ENCODE assay signal across 10 cellular contexts in genomic region chr2:239222346-239223028, GRCh38.
DNase-seq lines count a peak whose midpoint lies in the region; ATAC-seq, FAIRE-seq and TF ChIP-seq lines count a peak whose summit lies in the region.
"Had no signal": no experiment of that assay in that cellular context is flagged by ENCODE, and none has a peak within 500 bp of the region (broad histone marks: within the 10 kb centered on the region; RNA-seq: fewer than 3 reads in every experiment).

No MANE protein-coding gene starts in this region.

- WGBS in GM12878 (ENCODE audit: insufficient coverage, insufficient replicate concordance, low lambda C conversion rate, missing lambda C conversion rate): 68% methylated on average over 8 of the region's 8 CpGs

- H3K9me3 Mint-ChIP-seq in type B pancreatic cell: no peaks in the 10 kb centered on the region

- H3K36me3 ChIP-seq in GM12878 (ENCODE audit: control insufficient read depth in 2 of 2, insufficient read depth in 2 of 2, low read length in 1 of 2): no peaks in the 10 kb centered on the region
- no peaks in the 10 kb centered on the region for H3K36me3 ChIP-seq in lower lobe of right lung

- H3K9ac ChIP-seq in GM12878 (ENCODE audit: control insufficient read depth, insufficient read depth, low read length): no peak overlapping the region

- no peak for TF ChIP-seq CTCF in GM12878 (IDR thresholded peaks at IDR 0.05 in 2 of 3, conservative IDR thresholded peaks at IDR 0.05 in 1 of 3; ENCODE audit: control insufficient read depth in 2 of 3, extremely low read depth in 1 of 3, insufficient read depth in 1 of 3, low read depth in 3 of 3, low read length in 3 of 3)
- no peak for TF ChIP-seq CTCF in lower lobe of right lung (IDR thresholded peaks at IDR 0.05)
- TF ChIP-seq CTCF in type B pancreatic cell (conservative IDR thresholded peaks at IDR 0.05): no peak

- no peaks in the 10 kb centered on the region; the same call in 1 of the 2 replicates for H4K20me1 ChIP-seq in GM12878 (ENCODE audit: control insufficient read depth, insufficient read depth)

- no peak for TF ChIP-seq POLR2A in GM12878 (IDR thresholded peaks at IDR 0.05; ENCODE audit: low read depth, low read length)

- H3K27me3 ChIP-seq in GM12878 (replicated peaks in 1 of 2; ENCODE audit: control insufficient read depth in 2 of 2, insufficient read depth in 2 of 2, low read length in 1 of 2) (no peaks in the 10 kb centered on the region), lower lobe of right lung (ENCODE audit: low read depth) (no peaks in the 10 kb centered on the region)

- ATAC-seq in GM12878 (no peak), lower lobe of right lung (peak; percentile 75 to 80), HG03439 (IDR thresholded peaks at IDR 0.05; ENCODE audit: unreplicated experiment) (no peak)

- no peak for TF ChIP-seq EP300 in GM12878 (IDR thresholded peaks at IDR 0.05; ENCODE audit: borderline replicate concordance in 1 of 2, control insufficient read depth in 1 of 2, low read depth in 2 of 2, low read length in 2 of 2)

- no peak overlapping the region for H3K4me2 ChIP-seq in GM12878 (ENCODE audit: control insufficient read depth, insufficient read depth)

- BruUV-seq in GM12878 (replicated peaks; lab: Mats Ljungman, UMichigan): no TSS peak

- H3K4me3 ChIP-seq in GM12878 (no peak overlapping the region), lower lobe of right lung (peak overlapping the region; percentile 35)

- H3K27me3 Mint-ChIP-seq in type B pancreatic cell: no peaks in the 10 kb centered on the region
- H3K27me3 Mint-ChIP-seq: activated CD4-positive, alpha-beta memory T cell treated with anti-CD3 and anti-CD28 coated beads, Interleukin-2, amount 10 ng/mL, durations not matched to agents 7 days and 5 days had no signal

- peak overlapping the region; percentile 68 for H3K27ac Mint-ChIP-seq in type B pancreatic cell
- H3K27ac Mint-ChIP-seq: activated CD4-positive, alpha-beta memory T cell treated with anti-CD3 and anti-CD28 coated beads, Interleukin-2, amount 10 ng/mL, durations not matched to agents 7 days and 5 days had no signal

- no peak overlapping the region for H3K27ac ChIP-seq in GM12878 (ENCODE audit: control insufficient read depth, insufficient read depth)
- peak overlapping the region; percentile 93 for H3K27ac ChIP-seq in lower lobe of right lung

- H3K9me3 ChIP-seq in GM12878 (replicated peaks; ENCODE audit: control insufficient read depth, insufficient read depth, low read length) (no peaks in the 10 kb centered on the region; the same call in 2 of the 3 replicates), lower lobe of right lung (no peaks in the 10 kb centered on the region)

- POLR2A ChIA-PET in GM12878 (lab: Charles Lee): no interaction called here

- SMC1A ChIA-PET in GM12878 (lab: Charles Lee; ENCODE audit: uncharacterized antibody, unreplicated experiment): interaction anchor here (0.7 to 1.3 kb wide), 4 partner anchors 10 to 51 kb away, joined by 3 to 6 read pairs (median 4); no protein-coding TSS in a partner anchor

- H3K4me1 Mint-ChIP-seq in type B pancreatic cell (ENCODE audit: unreplicated experiment): peaks cover 44% of the 10 kb centered on the region

- CTCF ChIA-PET in GM12878 (lab: Yijun Ruan, JAX): no interaction called here

- no peak overlapping the region for H2AFZ ChIP-seq in GM12878 (ENCODE audit: control insufficient read depth, low read depth, low read length)

- H3K36me3 Mint-ChIP-seq in type B pancreatic cell: no peaks in the 10 kb centered on the region

- no peaks in the 10 kb centered on the region for H3K79me2 ChIP-seq in GM12878 (ENCODE audit: control insufficient read depth, insufficient read depth, low read length)

- no peak overlapping the region for H3K4me3 Mint-ChIP-seq in type B pancreatic cell
- H3K4me3 Mint-ChIP-seq: activated CD4-positive, alpha-beta memory T cell treated with anti-CD3 and anti-CD28 coated beads, Interleukin-2, amount 10 ng/mL, durations not matched to agents 7 days and 5 days had no signal

- peak; percentile 55 for DNase-seq in activated effector memory CD4-positive, alpha-beta T cell treated with anti-CD3 and anti-CD28 coated beads, Interleukin-2, amount 50 U/mL, for 16 hours
- no peak for DNase-seq in activated effector memory CD4-positive, alpha-beta T cell treated with Interleukin-2 at 50 U/mL for 16 hours
- DNase-seq in GM12878 (ENCODE audit: low read depth, low spot score) (no peak), lower lobe of right lung (no peak), type B pancreatic cell (ENCODE audit: extremely low spot score, unreplicated experiment) (no peak), HCEC 1CT (no peak), H4 (ENCODE audit: low spot score) (no peak)
- DNase-seq: activated CD4-positive, alpha-beta memory T cell treated with anti-CD3 and anti-CD28 coated beads, Interleukin-2, amount 10 ng/mL, durations not matched to agents 7 days and 5 days; DMS79 treated with DMSO at 0.1 percent for 48 hours had no signal

- in situ Hi-C loops in GM12878 (cut with MboI): no loop called here

- FAIRE-seq in GM12878 (lab: Jason Lieb, UNC): no peak

- RAD21 ChIA-PET in GM12878 (lab: Charles Lee; ENCODE audit: unreplicated experiment): no interaction called here

- no peak for TF ChIP-seq RAD21 in GM12878 (IDR thresholded peaks at IDR 0.05; ENCODE audit: insufficient read depth, low read depth, low read length)

- intact Hi-C loops in GM12878 (cut with micrococcal nuclease; ENCODE audit: unreplicated experiment) (no loop called here), lower lobe of right lung (cut with DNase I) (no loop called here)

- H3K4me1 ChIP-seq in GM12878 (ENCODE audit: control insufficient read depth, insufficient read depth, low read length) (no peaks in the 10 kb centered on the region; the same call in 1 of the 2 replicates), lower lobe of right lung (peaks cover 69% of the 10 kb centered on the region)

TF ChIP-seq in GM12878, 131 proteins besides CTCF, POLR2A, EP300 and RAD21:
- TF ChIP-seq MTA2 (IDR thresholded peaks at IDR 0.05; ENCODE audit: low read depth) (no peak), CBFB (IDR thresholded peaks at IDR 0.05; ENCODE audit: low read depth) (no peak), ZBED1 (IDR thresholded peaks at IDR 0.05; ENCODE audit: borderline replicate concordance) (no peak), ZNF384 (IDR thresholded peaks at IDR 0.05; ENCODE audit: borderline replicate concordance, low read depth, low read length) (peak; percentile 26; the same call in 1 of the 2 replicates)

Comparison
In these comparisons a context has a peak if more than half of its experiments do, and no peak if none do; other contexts are left out.
1. ATAC-seq: peak in lower lobe of right lung (2 of 2); none in GM12878 (single experiment) and HG03439 (single experiment).